In the genomic region with DNA sequence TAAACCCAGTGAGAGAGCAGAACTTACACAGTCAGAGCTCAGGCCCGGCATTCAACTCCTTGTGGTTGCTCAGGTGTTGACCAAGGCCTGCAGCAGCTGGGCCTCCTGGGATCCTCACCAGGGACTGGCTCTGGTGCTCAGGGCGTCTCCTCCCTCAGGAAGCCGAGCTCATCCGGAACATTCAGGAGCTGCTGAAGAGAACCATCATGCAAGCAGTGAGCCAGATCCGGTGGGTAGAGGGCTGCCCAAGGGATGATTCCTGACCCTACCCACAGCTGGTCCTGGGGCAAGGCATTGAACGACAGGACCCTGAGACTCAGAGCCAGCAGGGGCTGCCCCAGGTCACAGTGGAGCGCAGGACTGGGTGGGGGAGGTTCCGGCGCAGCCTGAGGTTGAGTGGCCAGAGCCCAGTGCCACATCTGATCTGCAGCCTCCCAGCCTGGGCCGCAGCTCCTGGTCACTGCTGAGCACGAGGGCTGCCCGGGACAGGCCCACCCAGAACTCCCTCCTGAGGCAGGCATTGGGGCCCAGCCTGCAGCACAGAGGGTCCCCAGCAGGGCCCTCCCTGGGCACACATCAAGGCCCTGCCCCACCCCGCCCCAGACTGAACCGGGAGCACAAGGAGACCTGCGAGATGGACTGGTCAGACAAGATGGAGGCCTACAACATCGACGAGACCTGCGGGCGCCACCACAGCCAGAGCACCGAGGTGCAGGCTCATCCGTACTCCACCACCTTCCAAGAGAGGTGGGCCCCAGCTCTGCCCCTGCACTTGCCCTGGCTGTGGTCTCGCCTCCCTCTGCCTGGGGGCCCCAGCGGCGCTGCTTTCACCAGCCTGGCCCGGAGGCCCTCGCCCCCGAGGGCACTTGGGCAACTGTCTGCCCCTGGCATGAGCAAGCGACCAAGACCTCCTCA, we compare ENCODE assay signal across 18 cellular contexts.
A peak's percentile ranks its signal among the peaks of the same experiment; 100 is the strongest.
DNase-seq lines count a peak whose midpoint lies in the region; ATAC-seq and TF ChIP-seq lines count a peak whose summit lies in the region.
"Had no signal": no experiment of that assay in that cellular context is flagged by ENCODE, and none has a peak within 500 bp of the region (broad histone marks: within the 10 kb centered on the region; RNA-seq: fewer than 3 reads in every experiment).

No MANE protein-coding gene starts in this region.

- H3K4me1 ChIP-seq in effector memory CD4-positive, alpha-beta T cell (ENCODE audit: control insufficient read depth, insufficient read depth, low read length, poor library complexity, severe bottlenecking), result no peaks in the 10 kb centered on the region
- H3K4me1 ChIP-seq: BE2C, heart right ventricle, pancreas, Peyer's patch had no signal

- H3K9me3 Mint-ChIP-seq in stimulated activated effector memory CD8-positive, alpha-beta T cell treated with anti-CD3 and anti-CD28 coated beads, Interleukin-12 subunit alpha, Interleukin-12 subunit beta, amount 100 ng/mL, for 72 hours, result no peaks in the 10 kb centered on the region
- H3K9me3 Mint-ChIP-seq: activated naive CD4-positive, alpha-beta T cell treated with anti-CD3 and anti-CD28 coated beads for 36 hours had no signal

- no peak overlapping the region for H3K4me3 ChIP-seq in effector memory CD4-positive, alpha-beta T cell (ENCODE audit: insufficient read depth, low read depth, low read length, poor library complexity, severe bottlenecking)
- H3K4me3 ChIP-seq: heart right ventricle, pancreas, Peyer's patch, smooth muscle cell, stomach had no signal

- ATAC-seq in GM21390 (IDR thresholded peaks at IDR 0.05; ENCODE audit: unreplicated experiment) (peak; percentile 13), HG03103 (IDR thresholded peaks at IDR 0.05; ENCODE audit: low read depth, unreplicated experiment) (peak; percentile 10), SK-N-SH treated with all-trans-retinoic acid at 6 μM for 48 hours (peak; percentile 25)
- ATAC-seq in stimulated activated naive CD8-positive, alpha-beta T cell treated with anti-CD3 and anti-CD28 coated beads, Interleukin-15, Interleukin-2, amounts not matched to agents 100 U/mL and 50 U/mL, for 24 hours, result peak; percentile 20
- ATAC-seq in stimulated activated effector memory CD8-positive, alpha-beta T cell treated with anti-CD3 and anti-CD28 coated beads, Interleukin-12 subunit alpha, Interleukin-12 subunit beta, amount 100 ng/mL, for 72 hours, result no peak

- no peak overlapping the region for H3K27ac Mint-ChIP-seq in stimulated activated effector memory CD8-positive, alpha-beta T cell treated with anti-CD3 and anti-CD28 coated beads, Interleukin-12 subunit alpha, Interleukin-12 subunit beta, amount 100 ng/mL, for 72 hours
- H3K27ac Mint-ChIP-seq: activated naive CD4-positive, alpha-beta T cell treated with anti-CD3 and anti-CD28 coated beads for 36 hours had no signal

- no peaks in the 10 kb centered on the region for H3K4me1 Mint-ChIP-seq in stimulated activated effector memory CD8-positive, alpha-beta T cell treated with anti-CD3 and anti-CD28 coated beads, Interleukin-12 subunit alpha, Interleukin-12 subunit beta, amount 100 ng/mL, for 72 hours

- no peaks in the 10 kb centered on the region for H3K9me3 ChIP-seq in effector memory CD4-positive, alpha-beta T cell (ENCODE audit: control insufficient read depth, low read length)
- H3K9me3 ChIP-seq: BE2C, heart right ventricle, pancreas, Peyer's patch, stomach had no signal

- no peaks in the 10 kb centered on the region for H3K27me3 ChIP-seq in effector memory CD4-positive, alpha-beta T cell (replicated peaks; ENCODE audit: control insufficient read depth, insufficient read depth, low read length, poor library complexity, severe bottlenecking)
- H3K27me3 ChIP-seq: BE2C, pancreas, Peyer's patch had no signal

- H3K36me3 Mint-ChIP-seq in stimulated activated effector memory CD8-positive, alpha-beta T cell treated with anti-CD3 and anti-CD28 coated beads, Interleukin-12 subunit alpha, Interleukin-12 subunit beta, amount 100 ng/mL, for 72 hours, result no peaks in the 10 kb centered on the region

- H3K27ac ChIP-seq in effector memory CD4-positive, alpha-beta T cell (ENCODE audit: insufficient read depth, low read length, poor library complexity, severe bottlenecking), result no peak overlapping the region
- H3K27ac ChIP-seq: heart right ventricle, pancreas, Peyer's patch, stomach had no signal

- DNase-seq in stimulated activated naive CD8-positive, alpha-beta T cell treated with anti-CD3 and anti-CD28 coated beads, Interleukin-15, Interleukin-2, amounts not matched to agents 100 U/mL and 50 U/mL, for 24 hours, result no peak
- no peak for DNase-seq in NCI-H1436 treated with DMSO at 0.1 percent for 48 hours (lab: John Stamatoyannopoulos, UW)
- no peak for DNase-seq in stimulated activated effector memory CD8-positive, alpha-beta T cell treated with anti-CD3 and anti-CD28 coated beads, Interleukin-12 subunit alpha, Interleukin-12 subunit beta, amount 100 ng/mL, for 72 hours (ENCODE audit: low spot score in 2 of 2)
- no peak for DNase-seq in effector memory CD4-positive, alpha-beta T cell
- DNase-seq: DMS79, heart right ventricle, left cardiac atrium, NCI-H1417 treated with DMSO at 0.1 percent for 48 hours, NCI-H510A had no signal

- H3K4me3 Mint-ChIP-seq in stimulated activated effector memory CD8-positive, alpha-beta T cell treated with anti-CD3 and anti-CD28 coated beads, Interleukin-12 subunit alpha, Interleukin-12 subunit beta, amount 100 ng/mL, for 72 hours, result no peak overlapping the region
- H3K4me3 Mint-ChIP-seq: activated naive CD4-positive, alpha-beta T cell treated with anti-CD3 and anti-CD28 coated beads for 36 hours had no signal

- no peaks in the 10 kb centered on the region for H3K36me3 ChIP-seq in effector memory CD4-positive, alpha-beta T cell (ENCODE audit: control insufficient read depth, insufficient read depth, low read length)
- H3K36me3 ChIP-seq: BE2C, heart right ventricle, pancreas, Peyer's patch, stomach had no signal

TF ChIP-seq in SK-N-SH treated with all-trans-retinoic acid at 6 μM for 48 hours, 23 proteins besides CTCF, POLR2A, EP300 and RAD21 (continues in another document):
- TF ChIP-seq ZC3H10 (CRISPR knock-in tag; IDR thresholded peaks at IDR 0.05), result no peak
- TF ChIP-seq TOX (CRISPR knock-in tag; IDR thresholded peaks at IDR 0.05; ENCODE audit: borderline replicate concordance), result no peak
- TF ChIP-seq, protein P1, sequence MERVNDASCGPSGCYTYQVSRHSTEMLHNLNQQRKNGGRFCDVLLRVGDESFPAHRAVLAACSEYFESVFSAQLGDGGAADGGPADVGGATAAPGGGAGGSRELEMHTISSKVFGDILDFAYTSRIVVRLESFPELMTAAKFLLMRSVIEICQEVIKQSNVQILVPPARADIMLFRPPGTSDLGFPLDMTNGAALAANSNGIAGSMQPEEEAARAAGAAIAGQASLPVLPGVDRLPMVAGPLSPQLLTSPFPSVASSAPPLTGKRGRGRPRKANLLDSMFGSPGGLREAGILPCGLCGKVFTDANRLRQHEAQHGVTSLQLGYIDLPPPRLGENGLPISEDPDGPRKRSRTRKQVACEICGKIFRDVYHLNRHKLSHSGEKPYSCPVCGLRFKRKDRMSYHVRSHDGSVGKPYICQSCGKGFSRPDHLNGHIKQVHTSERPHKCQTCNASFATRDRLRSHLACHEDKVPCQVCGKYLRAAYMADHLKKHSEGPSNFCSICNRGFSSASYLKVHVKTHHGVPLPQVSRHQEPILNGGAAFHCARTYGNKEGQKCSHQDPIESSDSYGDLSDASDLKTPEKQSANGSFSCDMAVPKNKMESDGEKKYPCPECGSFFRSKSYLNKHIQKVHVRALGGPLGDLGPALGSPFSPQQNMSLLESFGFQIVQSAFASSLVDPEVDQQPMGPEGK (CRISPR knock-in tag; IDR thresholded peaks at IDR 0.05; ENCODE audit: borderline replicate concordance), result no peak
- TF ChIP-seq ZNF70 (CRISPR knock-in tag; IDR thresholded peaks at IDR 0.05), result no peak
- TF ChIP-seq ISL1 (CRISPR knock-in tag; IDR thresholded peaks at IDR 0.05), result no peak
- TF ChIP-seq GLIS3 (CRISPR knock-in tag; IDR thresholded peaks at IDR 0.05), result no peak
- TF ChIP-seq, protein P2, sequence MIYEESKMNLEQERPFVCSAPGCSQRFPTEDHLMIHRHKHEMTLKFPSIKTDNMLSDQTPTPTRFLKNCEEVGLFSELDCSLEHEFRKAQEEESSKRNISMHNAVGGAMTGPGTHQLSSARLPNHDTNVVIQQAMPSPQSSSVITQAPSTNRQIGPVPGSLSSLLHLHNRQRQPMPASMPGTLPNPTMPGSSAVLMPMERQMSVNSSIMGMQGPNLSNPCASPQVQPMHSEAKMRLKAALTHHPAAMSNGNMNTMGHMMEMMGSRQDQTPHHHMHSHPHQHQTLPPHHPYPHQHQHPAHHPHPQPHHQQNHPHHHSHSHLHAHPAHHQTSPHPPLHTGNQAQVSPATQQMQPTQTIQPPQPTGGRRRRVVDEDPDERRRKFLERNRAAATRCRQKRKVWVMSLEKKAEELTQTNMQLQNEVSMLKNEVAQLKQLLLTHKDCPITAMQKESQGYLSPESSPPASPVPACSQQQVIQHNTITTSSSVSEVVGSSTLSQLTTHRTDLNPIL (CRISPR knock-in tag; IDR thresholded peaks at IDR 0.05; ENCODE audit: low read depth), result no peak
- no peak for TF ChIP-seq ZNF565 (CRISPR knock-in tag; conservative IDR thresholded peaks at IDR 0.05; ENCODE audit: low read depth)
- no peak for TF ChIP-seq BACH2 (CRISPR knock-in tag; IDR thresholded peaks at IDR 0.05; ENCODE audit: borderline replicate concordance)
- TF ChIP-seq, protein P3, sequence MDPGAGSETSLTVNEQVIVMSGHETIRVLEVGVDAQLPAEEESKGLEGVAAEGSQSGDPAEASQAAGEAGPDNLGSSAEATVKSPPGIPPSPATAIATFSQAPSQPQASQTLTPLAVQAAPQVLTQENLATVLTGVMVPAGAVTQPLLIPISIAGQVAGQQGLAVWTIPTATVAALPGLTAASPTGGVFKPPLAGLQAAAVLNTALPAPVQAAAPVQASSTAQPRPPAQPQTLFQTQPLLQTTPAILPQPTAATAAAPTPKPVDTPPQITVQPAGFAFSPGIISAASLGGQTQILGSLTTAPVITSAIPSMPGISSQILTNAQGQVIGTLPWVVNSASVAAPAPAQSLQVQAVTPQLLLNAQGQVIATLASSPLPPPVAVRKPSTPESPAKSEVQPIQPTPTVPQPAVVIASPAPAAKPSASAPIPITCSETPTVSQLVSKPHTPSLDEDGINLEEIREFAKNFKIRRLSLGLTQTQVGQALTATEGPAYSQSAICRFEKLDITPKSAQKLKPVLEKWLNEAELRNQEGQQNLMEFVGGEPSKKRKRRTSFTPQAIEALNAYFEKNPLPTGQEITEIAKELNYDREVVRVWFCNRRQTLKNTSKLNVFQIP (CRISPR knock-in tag; IDR thresholded peaks at IDR 0.05; ENCODE audit: borderline replicate concordance, low read depth), result no peak
- TF ChIP-seq PPARA (CRISPR knock-in tag; IDR thresholded peaks at IDR 0.05; ENCODE audit: borderline replicate concordance), result no peak
- TF ChIP-seq OSR1 (CRISPR knock-in tag; IDR thresholded peaks at IDR 0.05), result no peak
